In genomic region chr17:78258323-78259229, GRCh38 we compare ENCODE assay signal across 1 cellular context.
A peak's percentile ranks its signal among the peaks of the same experiment; 100 is the strongest.
TF ChIP-seq lines count a peak whose summit lies in the region.

No MANE protein-coding gene starts in this region.

TF ChIP-seq in K562, 482 proteins besides CTCF, POLR2A, EP300 and RAD21 (continued from another document and continues in another):
- TF ChIP-seq ADNP (tag; IDR thresholded peaks at IDR 0.05), result no peak
- no peak for TF ChIP-seq ZNF24 (IDR thresholded peaks at IDR 0.05)
- peak in 1 of 2 experiments; percentile 37 for TF ChIP-seq E2F6 (IDR thresholded peaks at IDR 0.05; ENCODE audit: borderline replicate concordance in 1 of 2, extremely low read depth in 1 of 2, insufficient read depth in 1 of 2, insufficient read length in 1 of 2, low read depth in 1 of 2, low read length in 1 of 2, poor library complexity in 1 of 2, severe bottlenecking in 1 of 2)
- TF ChIP-seq ZNF12 (CRISPR knock-in tag; IDR thresholded peaks at IDR 0.05), result no peak
- no peak for TF ChIP-seq KAT8 (IDR thresholded peaks at IDR 0.05; ENCODE audit: low read depth)
- TF ChIP-seq CXXC5 (CRISPR knock-in tag; IDR thresholded peaks at IDR 0.05), result peak; percentile 87
- no peak for TF ChIP-seq HMG20B (CRISPR knock-in tag; IDR thresholded peaks at IDR 0.05)
- TF ChIP-seq CHD4 (IDR thresholded peaks at IDR 0.05; ENCODE audit: insufficient read depth, insufficient replicate concordance, low read depth, low read length, poor library complexity, severe bottlenecking), result peak; percentile 8
- TF ChIP-seq PML (IDR thresholded peaks at IDR 0.05; ENCODE audit: low read length), result peak; percentile 56; the same call in 1 of the 2 replicates
- TF ChIP-seq RB1 (IDR thresholded peaks at IDR 0.05; ENCODE audit: low read depth), result 0 out of 2 replicates have a peak, but pooled peaks have one; percentile 37
- TF ChIP-seq ZBTB17 (CRISPR knock-in tag; IDR thresholded peaks at IDR 0.05), result no peak
- TF ChIP-seq MECOM (CRISPR knock-in tag; IDR thresholded peaks at IDR 0.05), result peak; percentile 73
- no peak for TF ChIP-seq MAFK (IDR thresholded peaks at IDR 0.05; ENCODE audit: low read length)
- TF ChIP-seq RFX5 (IDR thresholded peaks at IDR 0.05; ENCODE audit: low read depth, low read length), result no peak
- TF ChIP-seq SFPQ (IDR thresholded peaks at IDR 0.05; ENCODE audit: low read depth, low read length), result no peak
- TF ChIP-seq NCOA2 (IDR thresholded peaks at IDR 0.05; ENCODE audit: partially characterized antibody in 2 of 2), result no peak
- TF ChIP-seq ZNF592 (IDR thresholded peaks at IDR 0.05), result peak; percentile 94
- no peak for TF ChIP-seq PPARD (CRISPR knock-in tag; IDR thresholded peaks at IDR 0.05)
- TF ChIP-seq BCL6 (CRISPR knock-in tag; IDR thresholded peaks at IDR 0.05), result no peak
- TF ChIP-seq TCF7L2 (IDR thresholded peaks at IDR 0.05; ENCODE audit: low read depth, low read length), result no peak
- peak; percentile 34; the same call in 1 of the 2 replicates for TF ChIP-seq ZNF644 (tag; IDR thresholded peaks at IDR 0.05; ENCODE audit: low read depth)
- TF ChIP-seq RFX1 (IDR thresholded peaks at IDR 0.05), result no peak
- TF ChIP-seq, protein P1, sequence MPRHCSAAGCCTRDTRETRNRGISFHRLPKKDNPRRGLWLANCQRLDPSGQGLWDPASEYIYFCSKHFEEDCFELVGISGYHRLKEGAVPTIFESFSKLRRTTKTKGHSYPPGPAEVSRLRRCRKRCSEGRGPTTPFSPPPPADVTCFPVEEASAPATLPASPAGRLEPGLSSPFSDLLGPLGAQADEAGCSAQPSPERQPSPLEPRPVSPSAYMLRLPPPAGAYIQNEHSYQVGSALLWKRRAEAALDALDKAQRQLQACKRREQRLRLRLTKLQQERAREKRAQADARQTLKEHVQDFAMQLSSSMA (CRISPR knock-in tag; IDR thresholded peaks at IDR 0.05), result no peak; the same call in 1 of the 2 replicates
- no peak for TF ChIP-seq ZBTB43 (CRISPR knock-in tag; IDR thresholded peaks at IDR 0.05)
- TF ChIP-seq TEAD4 (IDR thresholded peaks at IDR 0.05; ENCODE audit: low read length), result peak; percentile 82
- no peak for TF ChIP-seq TEAD4 (CRISPR knock-in tag; IDR thresholded peaks at IDR 0.05; ENCODE audit: borderline replicate concordance)
- TF ChIP-seq SMAD1 (IDR thresholded peaks at IDR 0.05; ENCODE audit: low read depth, low read length, partially characterized antibody), result no peak
- no peak for TF ChIP-seq GABPB2 (CRISPR knock-in tag; conservative IDR thresholded peaks at IDR 0.05)
- TF ChIP-seq ARHGAP35 (IDR thresholded peaks at IDR 0.05; ENCODE audit: partially characterized antibody), result no peak
- TF ChIP-seq SP2 (IDR thresholded peaks at IDR 0.05; ENCODE audit: extremely low read depth, low read depth, low read length, poor library complexity, severe bottlenecking), result no peak
- no peak for TF ChIP-seq JUN (IDR thresholded peaks at IDR 0.05; ENCODE audit: borderline replicate concordance, low read depth, low read length)
- TF ChIP-seq JUN (CRISPR knock-in tag; IDR thresholded peaks at IDR 0.05; ENCODE audit: borderline replicate concordance), result no peak
- peak; percentile 18 for TF ChIP-seq HNRNPLL (IDR thresholded peaks at IDR 0.05; ENCODE audit: low read depth, low read length, poor library complexity, severe bottlenecking)
- 0 out of 2 replicates have a peak, but pooled peaks have one; percentile 14 for TF ChIP-seq HDGF (IDR thresholded peaks at IDR 0.05)
- TF ChIP-seq YBX1 (IDR thresholded peaks at IDR 0.05), result no peak
- TF ChIP-seq ZNF668 (CRISPR knock-in tag; IDR thresholded peaks at IDR 0.05), result no peak
- TF ChIP-seq ELF4 (CRISPR knock-in tag; IDR thresholded peaks at IDR 0.05), result no peak
- no peak for TF ChIP-seq ZNF146 (CRISPR knock-in tag; IDR thresholded peaks at IDR 0.05; ENCODE audit: unreplicated experiment)
- no peak for TF ChIP-seq GTF2F1 (IDR thresholded peaks at IDR 0.05; ENCODE audit: low read depth, low read length)
- no peak for TF ChIP-seq ZNF280A (IDR thresholded peaks at IDR 0.05; ENCODE audit: low read depth, partially characterized antibody)
- no peak for TF ChIP-seq MEF2D (tag; conservative IDR thresholded peaks at IDR 0.05; ENCODE audit: low read depth)
- TF ChIP-seq, protein P2, sequence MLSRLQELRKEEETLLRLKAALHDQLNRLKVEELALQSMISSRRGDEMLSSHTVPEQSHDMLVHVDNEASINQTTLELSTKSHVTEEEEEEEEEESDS (CRISPR knock-in tag; IDR thresholded peaks at IDR 0.05), result no peak
- no peak for TF ChIP-seq CBX5 (IDR thresholded peaks at IDR 0.05; ENCODE audit: borderline replicate concordance, low read depth)
- no peak for TF ChIP-seq SREBF2 (CRISPR knock-in tag; IDR thresholded peaks at IDR 0.05)
- peak; percentile 26; the same call in 1 of the 2 replicates for TF ChIP-seq JUND (IDR thresholded peaks at IDR 0.05; ENCODE audit: borderline replicate concordance, low read depth, low read length)
- TF ChIP-seq JUND (tag; IDR thresholded peaks at IDR 0.05; ENCODE audit: borderline replicate concordance, low read depth, low read length), result peak; percentile 53; the same call in 1 of the 3 replicates
- TF ChIP-seq ZNF75A (CRISPR knock-in tag; IDR thresholded peaks at IDR 0.05), result no peak
- TF ChIP-seq MCM3 (IDR thresholded peaks at IDR 0.05), result no peak
- peak; percentile 86 for TF ChIP-seq MAZ (CRISPR knock-in tag; conservative IDR thresholded peaks at IDR 0.05 in 1 of 2, IDR thresholded peaks at IDR 0.05 in 1 of 2)
- peak in 1 of 2 experiments; percentile 86; a peak in 2 of 4 replicates for TF ChIP-seq RCOR1 (IDR thresholded peaks at IDR 0.05; ENCODE audit: borderline replicate concordance in 1 of 2, low read depth in 2 of 2, low read length in 2 of 2)
- no peak for TF ChIP-seq RAD51 (IDR thresholded peaks at IDR 0.05; ENCODE audit: borderline replicate concordance, low read depth)
- peak; percentile 70 for TF ChIP-seq NEUROD1 (IDR thresholded peaks at IDR 0.05; ENCODE audit: borderline replicate concordance, low read depth, low read length, partially characterized antibody)
- TF ChIP-seq, protein P3, sequence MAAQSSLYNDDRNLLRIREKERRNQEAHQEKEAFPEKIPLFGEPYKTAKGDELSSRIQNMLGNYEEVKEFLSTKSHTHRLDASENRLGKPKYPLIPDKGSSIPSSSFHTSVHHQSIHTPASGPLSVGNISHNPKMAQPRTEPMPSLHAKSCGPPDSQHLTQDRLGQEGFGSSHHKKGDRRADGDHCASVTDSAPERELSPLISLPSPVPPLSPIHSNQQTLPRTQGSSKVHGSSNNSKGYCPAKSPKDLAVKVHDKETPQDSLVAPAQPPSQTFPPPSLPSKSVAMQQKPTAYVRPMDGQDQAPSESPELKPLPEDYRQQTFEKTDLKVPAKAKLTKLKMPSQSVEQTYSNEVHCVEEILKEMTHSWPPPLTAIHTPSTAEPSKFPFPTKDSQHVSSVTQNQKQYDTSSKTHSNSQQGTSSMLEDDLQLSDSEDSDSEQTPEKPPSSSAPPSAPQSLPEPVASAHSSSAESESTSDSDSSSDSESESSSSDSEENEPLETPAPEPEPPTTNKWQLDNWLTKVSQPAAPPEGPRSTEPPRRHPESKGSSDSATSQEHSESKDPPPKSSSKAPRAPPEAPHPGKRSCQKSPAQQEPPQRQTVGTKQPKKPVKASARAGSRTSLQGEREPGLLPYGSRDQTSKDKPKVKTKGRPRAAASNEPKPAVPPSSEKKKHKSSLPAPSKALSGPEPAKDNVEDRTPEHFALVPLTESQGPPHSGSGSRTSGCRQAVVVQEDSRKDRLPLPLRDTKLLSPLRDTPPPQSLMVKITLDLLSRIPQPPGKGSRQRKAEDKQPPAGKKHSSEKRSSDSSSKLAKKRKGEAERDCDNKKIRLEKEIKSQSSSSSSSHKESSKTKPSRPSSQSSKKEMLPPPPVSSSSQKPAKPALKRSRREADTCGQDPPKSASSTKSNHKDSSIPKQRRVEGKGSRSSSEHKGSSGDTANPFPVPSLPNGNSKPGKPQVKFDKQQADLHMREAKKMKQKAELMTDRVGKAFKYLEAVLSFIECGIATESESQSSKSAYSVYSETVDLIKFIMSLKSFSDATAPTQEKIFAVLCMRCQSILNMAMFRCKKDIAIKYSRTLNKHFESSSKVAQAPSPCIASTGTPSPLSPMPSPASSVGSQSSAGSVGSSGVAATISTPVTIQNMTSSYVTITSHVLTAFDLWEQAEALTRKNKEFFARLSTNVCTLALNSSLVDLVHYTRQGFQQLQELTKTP (IDR thresholded peaks at IDR 0.05; ENCODE audit: low read depth in 1 of 2, partially characterized antibody in 2 of 2), result no peak
- TF ChIP-seq NCOR1 (IDR thresholded peaks at IDR 0.05), result peak; percentile 66
- TF ChIP-seq ZNF212 (CRISPR knock-in tag; IDR thresholded peaks at IDR 0.05), result no peak
- no peak for TF ChIP-seq CREBBP (IDR thresholded peaks at IDR 0.05; ENCODE audit: low read depth, low read length)
- TF ChIP-seq ZNF512 (tag; IDR thresholded peaks at IDR 0.05), result no peak
- TF ChIP-seq HOXB6 (CRISPR knock-in tag; IDR thresholded peaks at IDR 0.05; ENCODE audit: borderline replicate concordance), result no peak
